ENCODE assay signal across 27 cellular contexts in genomic region chr5:148033138-148033537, GRCh38. TPM values are rescaled to one million over a fixed set of nuclear protein-coding genes. Genes with fewer than 3 reads are reported as not detected.
DNase-seq lines count a peak whose midpoint lies in the region; ATAC-seq and TF ChIP-seq lines count a peak whose summit lies in the region.
"Had no signal": no experiment of that assay in that cellular context is flagged by ENCODE, and none has a peak within 500 bp of the region (broad histone marks: within the 10 kb centered on the region; RNA-seq: fewer than 3 reads in every experiment).

No MANE protein-coding gene starts in this region.

- no peaks in the 10 kb centered on the region for H3K36me3 ChIP-seq in smooth muscle cell (ENCODE audit: low read depth)
- no peaks in the 10 kb centered on the region for H3K36me3 ChIP-seq in PC-9 (ENCODE audit: low read depth)
- H3K36me3 ChIP-seq: ascending aorta, ovary, right atrium auricular region, tibial artery had no signal

- POLR2A ChIA-PET in PC-9 (lab: Charles Lee; ENCODE audit: unreplicated experiment): no interaction called here

- peak overlapping the region; percentile 60 for H3K27ac ChIP-seq in foreskin keratinocyte
- H3K27ac ChIP-seq in smooth muscle cell (ENCODE audit: low read depth): peak overlapping the region; percentile 71
- H3K27ac ChIP-seq in PC-9: no peak overlapping the region
- H3K27ac ChIP-seq: ascending aorta, ovary, right atrium auricular region, SK-N-MC, tibial artery had no signal

- no peaks in the 10 kb centered on the region for H4K20me1 ChIP-seq in smooth muscle cell (ENCODE audit: low read depth)
- H4K20me1 ChIP-seq in PC-9 (ENCODE audit: insufficient read depth): no peaks in the 10 kb centered on the region

- H3K79me2 ChIP-seq in smooth muscle cell (ENCODE audit: low read depth): no peaks in the 10 kb centered on the region
- no peaks in the 10 kb centered on the region for H3K79me2 ChIP-seq in PC-9 (ENCODE audit: low read depth)

- no peaks in the 10 kb centered on the region for H3K9me3 ChIP-seq in smooth muscle cell (replicated peaks; ENCODE audit: low read depth)
- no peaks in the 10 kb centered on the region for H3K9me3 ChIP-seq in PC-9 (ENCODE audit: insufficient read depth, low read depth)
- H3K9me3 ChIP-seq: ascending aorta, ovary, right atrium auricular region, tibial artery had no signal

- H2AFZ ChIP-seq in smooth muscle cell (ENCODE audit: low read depth) (no peak overlapping the region), PC-9 (no peak overlapping the region)

- H3K4me3 ChIP-seq in smooth muscle cell (no peak overlapping the region), PC-9 (no peak overlapping the region)
- H3K4me3 ChIP-seq: ascending aorta, lung, ovary, right atrium auricular region, SK-N-MC, tibial artery had no signal

- peak; percentile 16 for DNase-seq in HT-29 (ENCODE audit: low spot score)
- DNase-seq in SW480 (ENCODE audit: low spot score): peak; percentile 57
- peak; percentile 86 to 94 for DNase-seq in foreskin keratinocyte
- DNase-seq in smooth muscle cell (lab: John Stamatoyannopoulos, UW; ENCODE audit: unreplicated experiment): no peak
- no peak for DNase-seq in PC-9
- no peak for DNase-seq in NCI-H2081 treated with DMSO at 0.1 percent for 48 hours (lab: John Stamatoyannopoulos, UW)
- no peak for DNase-seq in NCI-H82 treated with DMSO at 0.1 percent for 48 hours (lab: John Stamatoyannopoulos, UW; ENCODE audit: unreplicated experiment)
- DNase-seq: activated CD4-positive, alpha-beta T cell treated with anti-CD3 and anti-CD28 coated beads for 1 hour; activated effector memory CD4-positive, alpha-beta T cell treated with anti-CD3 and anti-CD28 coated beads, Interleukin-2, amount 50 U/mL, for 16 hours; activated naive CD8-positive, alpha-beta T cell treated with anti-CD3 and anti-CD28 coated beads for 36 hours; DMS79 treated with DMSO at 0.1 percent for 48 hours; glutamatergic neuron; Karpas-422; kidney glomerular epithelial cell; NCI-H1694; NCI-H2171 treated with DMSO at 0.1 percent for 48 hours; NCI-H524; nephron progenitor cell; ovary; T-helper 17 cell; tibial artery had no signal

- CTCF ChIA-PET in PC-9 (lab: Charles Lee): no interaction called here

- TF ChIP-seq CTCF in foreskin keratinocyte (conservative IDR thresholded peaks at IDR 0.05) (no peak), smooth muscle cell (IDR thresholded peaks at IDR 0.05; ENCODE audit: borderline replicate concordance, insufficient read depth, poor library complexity, severe bottlenecking) (no peak), PC-9 (conservative IDR thresholded peaks at IDR 0.05) (no peak)

- 92% methylated on average over 1 of the region's 1 CpG for WGBS in smooth muscle cell (ENCODE audit: low lambda C conversion rate)

- H3K27me3 ChIP-seq in foreskin keratinocyte (no peaks in the 10 kb centered on the region), smooth muscle cell (ENCODE audit: low read depth) (no peaks in the 10 kb centered on the region), PC-9 (ENCODE audit: insufficient read depth, low read depth) (no peaks in the 10 kb centered on the region)
- H3K27me3 ChIP-seq: ascending aorta, ovary, right atrium auricular region, tibial artery had no signal

- intact Hi-C loops in PC-9 (cut with micrococcal nuclease; ENCODE audit: unreplicated experiment): no loop called here

- H3K9me2 ChIP-seq in PC-9 (ENCODE audit: insufficient read depth): no peaks in the 10 kb centered on the region

- no TSS peak for BruUV-seq in PC-9 (replicated peaks; lab: Mats Ljungman, UMichigan)

- peaks cover 10% of the 10 kb centered on the region for H3K4me1 ChIP-seq in foreskin keratinocyte
- H3K4me1 ChIP-seq in smooth muscle cell (ENCODE audit: low read depth): no peaks in the 10 kb centered on the region
- H3K4me1 ChIP-seq in PC-9 (replicated peaks; ENCODE audit: insufficient read depth): no peaks in the 10 kb centered on the region
- H3K4me1 ChIP-seq: ascending aorta, right atrium auricular region, tibial artery had no signal

- ATAC-seq in foreskin keratinocyte: peak; percentile 98
- ATAC-seq: HCT116, T-helper 17 cell had no signal

- H3K9ac ChIP-seq in smooth muscle cell (ENCODE audit: low read depth): peak overlapping the region; percentile 39

- H3K4me2 ChIP-seq in smooth muscle cell: no peak overlapping the region
- no peak overlapping the region for H3K4me2 ChIP-seq in PC-9

- H3F3A ChIP-seq in smooth muscle cell (ENCODE audit: low read depth) (no peaks in the 10 kb centered on the region), PC-9 (ENCODE audit: insufficient read depth, low read depth) (no peaks in the 10 kb centered on the region)

RNA-seq across cellular contexts. Expression of gene SPINK5, which starts 30.6 kb away (rescaled TPM):
- total RNA-seq in HT-29 (2014; rRNA removed; shearing (Covaris generic)): 0.39 and 0.76 TPM in 2 replicates
- total RNA-seq in foreskin keratinocyte (0.75 and 1.1 TPM in 2 replicates), smooth muscle cell (25.3 and 33.1 TPM in 2 replicates), PC-9 (2021) (0.13 TPM in 1 of 2 replicates, not detected in the other)
- polyA plus RNA-seq in foreskin keratinocyte (0.55 and 0.56 TPM in 2 replicates), smooth muscle cell (6.4 and 10.0 TPM in 2 replicates)
- total RNA-seq: activated naive CD8-positive, alpha-beta T cell treated with anti-CD3 and anti-CD28 coated beads for 36 hours; ascending aorta; T-helper 17 cell had no signal
- polyA plus RNA-seq: BJ had no signal

Comparison
In these comparisons a context has a peak if more than half of its experiments do, and no peak if none do; other contexts are left out.
1. DNase-seq: peak in HT-29 (single experiment), SW480 (single experiment) and foreskin keratinocyte (2 of 2); none in smooth muscle cell (single experiment), PC-9 (0 of 2), NCI-H2081 treated with DMSO at 0.1 percent for 48 hours (single experiment) and NCI-H82 treated with DMSO at 0.1 percent for 48 hours (single experiment).
2. RNA of gene SPINK5, which starts 30.6 kb away (total RNA-seq): 25.3 to 33.1 TPM in smooth muscle cell; 0.75 to 1.1 TPM in foreskin keratinocyte, 0.39 to 0.76 TPM in HT-29 and 0.13 TPM in PC-9; every median in the first group is over 10 times any median in the second.